In genomic region chr13:90402102-90402501, GRCh38 we compare ENCODE assay signal across 19 cellular contexts.
DNase-seq lines count a peak whose midpoint lies in the region; ATAC-seq, FAIRE-seq and TF ChIP-seq lines count a peak whose summit lies in the region.
"Had no signal": no experiment of that assay in that cellular context is flagged by ENCODE, and none has a peak within 500 bp of the region (broad histone marks: within the 10 kb centered on the region; RNA-seq: fewer than 3 reads in every experiment).

No MANE protein-coding gene starts in this region.

- H3K9me1 ChIP-seq in K562 (ENCODE audit: control insufficient read depth, insufficient read depth, low read length): no peaks in the 10 kb centered on the region

- no peak overlapping the region for H2AFZ ChIP-seq in K562 (ENCODE audit: low read depth, low read length)

- BruUV-seq in K562 (replicated peaks; lab: Mats Ljungman, UMichigan): no TSS peak

- DNase-seq in K562 (ENCODE audit: extremely low read depth in 1 of 4, low spot score in 3 of 4): no peak
- DNase-seq in left cardiac atrium: no peak
- DNase-seq: 8988T; ACHN; BE2C; C1 segment of cervical spinal cord; CD4-positive, alpha-beta memory T cell; CD4-positive, CD25-positive, alpha-beta regulatory T cell; CD8-positive, alpha-beta memory T cell; COR-L47; DMS79 treated with DMSO at 0.1 percent for 48 hours; GDM1 had no signal

- H3K4me1 ChIP-seq in K562 (replicated peaks in 1 of 2; ENCODE audit: control insufficient read depth in 2 of 2, insufficient read depth in 2 of 2, low read length in 2 of 2): no peaks in the 10 kb centered on the region
- H3K4me1 ChIP-seq: BLaER1 had no signal

- ATAC-seq in K562 (no peak), left cardiac atrium (no peak), GM21576 (IDR thresholded peaks at IDR 0.05; ENCODE audit: unreplicated experiment) (no peak)

- H3K9ac ChIP-seq in K562 (ENCODE audit: insufficient read depth in 1 of 2, low read depth in 2 of 2, low read length in 2 of 2): no peak overlapping the region
- H3K9ac ChIP-seq: BLaER1 had no signal

- TF ChIP-seq POLR2A in K562 (conservative IDR thresholded peaks at IDR 0.05): no peak

- H3K27ac ChIP-seq in 22Rv1 (0 out of 2 replicates have a peak overlapping the region, but pooled peaks have one; percentile 3), K562 (ENCODE audit: extremely low read depth, low read depth, low read length) (no peak overlapping the region)
- H3K27ac ChIP-seq: BLaER1 had no signal

- no peaks in the 10 kb centered on the region for H3K79me2 ChIP-seq in K562 (ENCODE audit: control insufficient read depth, insufficient read depth, low read length)

- no peaks in the 10 kb centered on the region for H3K27me3 ChIP-seq in K562 (ENCODE audit: control insufficient read depth in 2 of 2, insufficient read depth in 2 of 2, low read length in 2 of 2)
- H3K27me3 ChIP-seq: BE2C, BLaER1 had no signal

- TF ChIP-seq EP300 in K562 (IDR thresholded peaks at IDR 0.05; ENCODE audit: low read length): no peak

- H3K4me3 ChIP-seq in K562: no peak overlapping the region
- H3K4me3 ChIP-seq: BLaER1 had no signal

- CTCF ChIA-PET in K562 (lab: Yijun Ruan, JAX; ENCODE audit: low intra/inter-chr PET ratio): no interaction called here

- H3K4me2 ChIP-seq in K562 (ENCODE audit: insufficient read depth, low read length): no peak overlapping the region
- H3K4me2 ChIP-seq: BLaER1 had no signal

- no peaks in the 10 kb centered on the region for H4K20me1 ChIP-seq in K562 (replicated peaks; ENCODE audit: control insufficient read depth, insufficient read depth, low read length)
- H4K20me1 ChIP-seq: BLaER1 had no signal

- in situ Hi-C loops in K562 (cut with MboI): no loop called here

- POLR2A ChIA-PET in K562 (lab: Yijun Ruan, JAX): interaction anchor here (1.2 kb wide), 1 partner anchor 11 kb away, joined by 3 read pairs; no protein-coding TSS in a partner anchor

- 2% methylated on average over 1 of the region's 1 CpG for WGBS in K562 (ENCODE audit: insufficient coverage, low coverage, missing lambda C conversion rate)

- H3K9me3 ChIP-seq in K562 (replicated peaks; ENCODE audit: control insufficient read depth, insufficient read depth, low read depth, low read length): no peaks in the 10 kb centered on the region; the same call in 1 of the 2 replicates
- H3K9me3 ChIP-seq: BE2C had no signal

- no peak for TF ChIP-seq RAD21 in K562 (CRISPR knock-in tag; conservative IDR thresholded peaks at IDR 0.05 in 1 of 2, IDR thresholded peaks at IDR 0.05 in 1 of 2)

- peak; percentile 47 for FAIRE-seq in G401.6 (lab: Jason Lieb, UNC)
- no peak for FAIRE-seq in K562 (lab: Jason Lieb, UNC)
- FAIRE-seq: A204.1, GM12891, GM19239 had no signal

- no peaks in the 10 kb centered on the region for H3K36me3 ChIP-seq in K562 (ENCODE audit: control insufficient read depth, insufficient read depth, low read length)
- H3K36me3 ChIP-seq: BE2C, BLaER1 had no signal

- intact Hi-C loops in K562 (cut with micrococcal nuclease) (no loop called here), left cardiac atrium (cut with DNase I) (no loop called here)

- TF ChIP-seq CTCF in 22Rv1 (IDR thresholded peaks at IDR 0.05) (no peak), K562 (IDR thresholded peaks at IDR 0.05 in 2 of 3, conservative IDR thresholded peaks at IDR 0.05 in 1 of 3; ENCODE audit: insufficient read depth in 2 of 3, low read depth in 1 of 3, low read length in 3 of 3) (no peak)

TF ChIP-seq in K562, 482 proteins besides CTCF, POLR2A, EP300 and RAD21:
- TF ChIP-seq HSF4 (CRISPR knock-in tag; IDR thresholded peaks at IDR 0.05; ENCODE audit: borderline replicate concordance) (no peak), ZNF830 (CRISPR knock-in tag; IDR thresholded peaks at IDR 0.05) (no peak), XRCC5 (IDR thresholded peaks at IDR 0.05; ENCODE audit: low read depth, low read length) (no peak), MXI1 (IDR thresholded peaks at IDR 0.05; ENCODE audit: low read depth, low read length) (no peak), U2AF2 (optimal IDR thresholded peaks at IDR 0.05; ENCODE audit: low read depth, low read length) (peak; percentile 58), ZNF174 (CRISPR knock-in tag; IDR thresholded peaks at IDR 0.05) (no peak), ZNF232 (CRISPR knock-in tag; IDR thresholded peaks at IDR 0.05) (no peak), NFIC (IDR thresholded peaks at IDR 0.05) (no peak), SLC30A9 (CRISPR knock-in tag; IDR thresholded peaks at IDR 0.05) (0 out of 2 replicates have a peak, but pooled peaks have one; percentile 16), EWSR1 (IDR thresholded peaks at IDR 0.05; ENCODE audit: borderline replicate concordance, low read depth, partially characterized antibody) (no peak), TFAM (CRISPR knock-in tag; conservative IDR thresholded peaks at IDR 0.05) (0 out of 2 replicates have a peak, but pooled peaks have one; percentile 65), FOXO4 (CRISPR knock-in tag; IDR thresholded peaks at IDR 0.05) (no peak), NUFIP1 (IDR thresholded peaks at IDR 0.05; ENCODE audit: partially characterized antibody) (no peak), FOXJ2 (tag; IDR thresholded peaks at IDR 0.05) (0 out of 2 replicates have a peak, but pooled peaks have one; percentile 34), RBM15 (IDR thresholded peaks at IDR 0.05; ENCODE audit: insufficient read depth, low read length) (no peak)
- TF ChIP-seq, protein P1, sequence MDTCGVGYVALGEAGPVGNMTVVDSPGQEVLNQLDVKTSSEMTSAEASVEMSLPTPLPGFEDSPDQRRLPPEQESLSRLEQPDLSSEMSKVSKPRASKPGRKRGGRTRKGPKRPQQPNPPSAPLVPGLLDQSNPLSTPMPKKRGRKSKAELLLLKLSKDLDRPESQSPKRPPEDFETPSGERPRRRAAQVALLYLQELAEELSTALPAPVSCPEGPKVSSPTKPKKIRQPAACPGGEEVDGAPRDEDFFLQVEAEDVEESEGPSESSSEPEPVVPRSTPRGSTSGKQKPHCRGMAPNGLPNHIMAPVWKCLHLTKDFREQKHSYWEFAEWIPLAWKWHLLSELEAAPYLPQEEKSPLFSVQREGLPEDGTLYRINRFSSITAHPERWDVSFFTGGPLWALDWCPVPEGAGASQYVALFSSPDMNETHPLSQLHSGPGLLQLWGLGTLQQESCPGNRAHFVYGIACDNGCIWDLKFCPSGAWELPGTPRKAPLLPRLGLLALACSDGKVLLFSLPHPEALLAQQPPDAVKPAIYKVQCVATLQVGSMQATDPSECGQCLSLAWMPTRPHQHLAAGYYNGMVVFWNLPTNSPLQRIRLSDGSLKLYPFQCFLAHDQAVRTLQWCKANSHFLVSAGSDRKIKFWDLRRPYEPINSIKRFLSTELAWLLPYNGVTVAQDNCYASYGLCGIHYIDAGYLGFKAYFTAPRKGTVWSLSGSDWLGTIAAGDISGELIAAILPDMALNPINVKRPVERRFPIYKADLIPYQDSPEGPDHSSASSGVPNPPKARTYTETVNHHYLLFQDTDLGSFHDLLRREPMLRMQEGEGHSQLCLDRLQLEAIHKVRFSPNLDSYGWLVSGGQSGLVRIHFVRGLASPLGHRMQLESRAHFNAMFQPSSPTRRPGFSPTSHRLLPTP (IDR thresholded peaks at IDR 0.05; ENCODE audit: borderline replicate concordance, extremely low read depth, insufficient read length): no peak
